In the genomic region with DNA sequence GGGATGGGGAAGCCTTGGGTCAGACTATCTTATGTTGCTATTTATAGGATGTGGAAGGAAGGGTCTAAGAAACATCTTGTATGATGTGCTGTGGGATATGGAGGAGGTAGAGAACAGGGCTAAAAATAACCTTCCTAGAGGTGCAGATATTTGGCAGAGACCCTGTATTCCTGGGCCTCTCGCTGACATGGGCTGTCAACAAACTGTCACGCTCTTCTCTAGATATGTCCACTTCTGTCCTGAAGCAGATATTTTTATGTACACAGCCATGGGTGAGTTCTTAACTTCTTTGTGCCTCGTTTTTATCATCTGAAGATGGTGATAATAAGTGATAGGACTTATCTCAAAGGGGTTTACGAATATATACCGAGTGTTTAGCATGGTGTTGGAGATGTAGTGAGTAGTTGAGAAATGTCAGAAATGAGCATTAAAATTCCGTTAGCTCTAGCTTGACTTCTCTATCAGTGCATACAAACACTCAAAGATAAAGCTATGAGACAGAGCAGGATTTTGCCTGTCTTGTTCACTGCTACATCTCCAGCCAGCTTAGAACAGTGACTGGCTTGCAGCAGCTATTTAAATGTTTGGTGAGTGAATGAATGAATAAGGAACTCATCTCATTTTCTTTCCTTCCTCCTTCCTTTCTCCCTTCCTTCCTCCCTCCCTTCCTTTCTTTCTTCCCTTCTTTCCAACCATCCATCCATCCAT, we compare ENCODE assay signal across 39 cellular contexts. TPM values are rescaled to one million over a fixed set of nuclear protein-coding genes. Genes with fewer than 3 reads are reported as not detected.
"Had no signal": no experiment of that assay in that cellular context is flagged by ENCODE, and none has a peak within 500 bp of the region (broad histone marks: within the 10 kb centered on the region; RNA-seq: fewer than 3 reads in every experiment).

No MANE protein-coding gene starts in this region.

- H3K9me3 ChIP-seq: adrenal gland, colonic mucosa, esophagus squamous epithelium had no signal

- H3K4me3 ChIP-seq: adrenal gland, colonic mucosa, esophagus squamous epithelium, gastroesophageal sphincter had no signal

- H3K27ac Mint-ChIP-seq: activated CD4-positive, alpha-beta memory T cell treated with anti-CD3 and anti-CD28 coated beads for 36 hours; activated CD4-positive, alpha-beta T cell treated with anti-CD3 and anti-CD28 coated beads for 36 hours; activated CD4-positive, alpha-beta T cell treated with anti-CD3 and anti-CD28 coated beads, Interleukin-2, amount 10 ng/mL, durations not matched to agents 24 days and 14 days; activated CD8-positive, alpha-beta memory T cell treated with anti-CD3 and anti-CD28 coated beads, Interleukin-2, amount 10 ng/mL, durations not matched to agents 7 days and 5 days; activated CD8-positive, alpha-beta T cell treated with anti-CD3 and anti-CD28 coated beads, Interleukin-2, amount 10 ng/mL, durations not matched to agents 7 days and 5 days; activated naive CD4-positive, alpha-beta T cell treated with anti-CD3 and anti-CD28 coated beads for 36 hours; activated naive CD4-positive, alpha-beta T cell treated with anti-CD3 and anti-CD28 coated beads, Interleukin-2, amount 50 U/mL, for 24 hours; activated naive CD8-positive, alpha-beta T cell treated with anti-CD3 and anti-CD28 coated beads for 36 hours; activated naive CD8-positive, alpha-beta T cell treated with anti-CD3 and anti-CD28 coated beads, Interleukin-2, amount 50 U/mL, for 24 hours; activated T-helper 1 cell treated with anti-CD3 and anti-CD28 coated beads, Interleukin-12 subunit alpha, Interleukin-12 subunit beta, Interleukin-2, Interleukin-4 antibody, amounts not matched to agents 30 ng/mL and 10 ng/mL and 1 ng/mL, durations not matched to agents 14 hours and 24 hours and 36 hours; activated T-helper 2 cell treated with anti-CD3 and anti-CD28 coated beads, Interferon-gamma antibody, Interleukin-2, Interleukin-4, amounts not matched to agents 10 μg/mL and 5 μg/mL and 100 μg/mL, durations not matched to agents 14 hours and 24 hours and 36 hours had no signal

- H3K4me3 Mint-ChIP-seq: activated CD4-positive, alpha-beta memory T cell treated with anti-CD3 and anti-CD28 coated beads for 36 hours; activated CD4-positive, alpha-beta T cell treated with anti-CD3 and anti-CD28 coated beads for 36 hours; activated CD4-positive, alpha-beta T cell treated with anti-CD3 and anti-CD28 coated beads, Interleukin-2, amount 10 ng/mL, durations not matched to agents 24 days and 14 days; activated CD8-positive, alpha-beta memory T cell treated with anti-CD3 and anti-CD28 coated beads, Interleukin-2, amount 10 ng/mL, durations not matched to agents 7 days and 5 days; activated CD8-positive, alpha-beta T cell treated with anti-CD3 and anti-CD28 coated beads, Interleukin-2, amount 10 ng/mL, durations not matched to agents 7 days and 5 days; activated naive CD4-positive, alpha-beta T cell treated with anti-CD3 and anti-CD28 coated beads for 36 hours; activated naive CD4-positive, alpha-beta T cell treated with anti-CD3 and anti-CD28 coated beads, Interleukin-2, amount 50 U/mL, for 24 hours; activated naive CD8-positive, alpha-beta T cell treated with anti-CD3 and anti-CD28 coated beads for 36 hours; activated naive CD8-positive, alpha-beta T cell treated with anti-CD3 and anti-CD28 coated beads, Interleukin-2, amount 50 U/mL, for 24 hours; activated T-helper 1 cell treated with anti-CD3 and anti-CD28 coated beads, Interleukin-12 subunit alpha, Interleukin-12 subunit beta, Interleukin-2, Interleukin-4 antibody, amounts not matched to agents 30 ng/mL and 10 ng/mL and 1 ng/mL, durations not matched to agents 14 hours and 24 hours and 36 hours had no signal

- H3K27ac ChIP-seq: adrenal gland, brain microvascular endothelial cell, colonic mucosa, epithelial cell of prostate, esophagus squamous epithelium, gastroesophageal sphincter had no signal

- H3K36me3 Mint-ChIP-seq: activated CD4-positive, alpha-beta memory T cell treated with anti-CD3 and anti-CD28 coated beads for 36 hours; activated CD8-positive, alpha-beta memory T cell treated with anti-CD3 and anti-CD28 coated beads, Interleukin-2, amount 10 ng/mL, durations not matched to agents 7 days and 5 days; activated naive CD8-positive, alpha-beta T cell treated with anti-CD3 and anti-CD28 coated beads for 36 hours had no signal

- H3K9me3 Mint-ChIP-seq: activated CD4-positive, alpha-beta memory T cell treated with anti-CD3 and anti-CD28 coated beads for 36 hours; activated CD4-positive, alpha-beta T cell treated with anti-CD3 and anti-CD28 coated beads, Interleukin-2, amount 10 ng/mL, durations not matched to agents 24 days and 14 days; activated naive CD4-positive, alpha-beta T cell treated with anti-CD3 and anti-CD28 coated beads for 36 hours; activated naive CD4-positive, alpha-beta T cell treated with anti-CD3 and anti-CD28 coated beads, Interleukin-2, amount 50 U/mL, for 24 hours; activated naive CD8-positive, alpha-beta T cell treated with anti-CD3 and anti-CD28 coated beads for 36 hours; activated naive CD8-positive, alpha-beta T cell treated with anti-CD3 and anti-CD28 coated beads, Interleukin-2, amount 50 U/mL, for 24 hours; activated T-helper 1 cell treated with anti-CD3 and anti-CD28 coated beads, Interleukin-12 subunit alpha, Interleukin-12 subunit beta, Interleukin-2, Interleukin-4 antibody, amounts not matched to agents 30 ng/mL and 10 ng/mL and 1 ng/mL, durations not matched to agents 14 hours and 24 hours and 36 hours; activated T-helper 2 cell treated with anti-CD3 and anti-CD28 coated beads, Interferon-gamma antibody, Interleukin-2, Interleukin-4, amounts not matched to agents 10 μg/mL and 5 μg/mL and 100 μg/mL, durations not matched to agents 14 hours and 24 hours and 36 hours had no signal

- FAIRE-seq: astrocyte, bronchial epithelial cell, endometrium, endothelial cell of umbilical vein had no signal

- H3K4me1 Mint-ChIP-seq: activated CD4-positive, alpha-beta T cell treated with anti-CD3 and anti-CD28 coated beads, Interleukin-2, amount 10 ng/mL, durations not matched to agents 24 days and 14 days; activated naive CD4-positive, alpha-beta T cell treated with anti-CD3 and anti-CD28 coated beads, Interleukin-2, amount 50 U/mL, for 24 hours had no signal

- H3K27me3 ChIP-seq: adrenal gland, brain microvascular endothelial cell, colonic mucosa, gastroesophageal sphincter had no signal

- H3K4me1 ChIP-seq: adrenal gland, colonic mucosa, esophagus squamous epithelium, gastroesophageal sphincter had no signal

- ATAC-seq: activated CD4-positive, alpha-beta T cell treated with anti-CD3 and anti-CD28 coated beads for 36 hours; activated CD8-positive, alpha-beta memory T cell treated with anti-CD3 and anti-CD28 coated beads, Interleukin-2, amount 10 ng/mL, durations not matched to agents 7 days and 5 days; activated CD8-positive, alpha-beta T cell treated with anti-CD3 and anti-CD28 coated beads, Interleukin-2, amount 10 ng/mL, durations not matched to agents 7 days and 5 days; activated naive CD8-positive, alpha-beta T cell treated with anti-CD3 and anti-CD28 coated beads, Interleukin-2, amount 50 U/mL, for 24 hours; gastroesophageal sphincter had no signal

- H3K36me3 ChIP-seq: adrenal gland, brain microvascular endothelial cell, colonic mucosa, esophagus squamous epithelium, gastroesophageal sphincter had no signal

- H3K27me3 Mint-ChIP-seq: activated CD4-positive, alpha-beta memory T cell treated with anti-CD3 and anti-CD28 coated beads for 36 hours; activated CD4-positive, alpha-beta T cell treated with anti-CD3 and anti-CD28 coated beads for 36 hours; activated CD8-positive, alpha-beta memory T cell treated with anti-CD3 and anti-CD28 coated beads, Interleukin-2, amount 10 ng/mL, durations not matched to agents 7 days and 5 days; activated naive CD4-positive, alpha-beta T cell treated with anti-CD3 and anti-CD28 coated beads, Interleukin-2, amount 50 U/mL, for 24 hours; activated naive CD8-positive, alpha-beta T cell treated with anti-CD3 and anti-CD28 coated beads for 36 hours; activated naive CD8-positive, alpha-beta T cell treated with anti-CD3 and anti-CD28 coated beads, Interleukin-2, amount 50 U/mL, for 24 hours had no signal

- DNase-seq: activated CD4-positive, alpha-beta memory T cell treated with anti-CD3 and anti-CD28 coated beads for 36 hours; activated CD4-positive, alpha-beta T cell treated with anti-CD3 and anti-CD28 coated beads for 36 hours; activated CD4-positive, alpha-beta T cell treated with anti-CD3 and anti-CD28 coated beads, Interleukin-2, amount 10 ng/mL, durations not matched to agents 24 days and 14 days; activated CD4-positive, CD25-positive, alpha-beta regulatory T cell; activated CD4-positive, CD25-positive, alpha-beta regulatory T cell treated with anti-CD3 and anti-CD28 coated beads, Interleukin-2, amount 50 U/mL, for 72 hours; activated CD8-positive, alpha-beta memory T cell treated with anti-CD3 and anti-CD28 coated beads, Interleukin-2, amount 10 ng/mL, durations not matched to agents 7 days and 5 days; activated CD8-positive, alpha-beta memory T cell treated with anti-CD3 and anti-CD28 coated beads, Interleukin-2, amount 50 U/mL, for 4 hours; activated CD8-positive, alpha-beta T cell treated with anti-CD3 and anti-CD28 coated beads, Interleukin-2, amount 10 ng/mL, durations not matched to agents 7 days and 5 days; activated effector memory CD4-positive, alpha-beta T cell treated with anti-CD3 and anti-CD28 coated beads, Interleukin-2, amount 50 U/mL, for 16 hours; activated naive CD4-positive, alpha-beta T cell treated with anti-CD3 and anti-CD28 coated beads for 36 hours; activated naive CD8-positive, alpha-beta T cell treated with anti-CD3 and anti-CD28 coated beads for 36 hours; activated naive CD8-positive, alpha-beta T cell treated with anti-CD3 and anti-CD28 coated beads, Interleukin-2, amount 50 U/mL, for 24 hours; activated T-cell treated with anti-CD3 and anti-CD28 coated beads, Interleukin-2, amount 50 U/mL, for 1 hour; activated T-cell treated with anti-CD3 and anti-CD28 coated beads, Interleukin-2, amount 50 U/mL, for 48 hours; adrenal gland; anterior cingulate cortex; brain microvascular endothelial cell; central memory CD4-positive, alpha-beta T cell; cerebellar nuclear complex; colonic mucosa; effector CD8-positive, alpha-beta T cell; esophagus squamous epithelium; foreskin melanocyte; T-helper 2 cell had no signal

RNA-seq across cellular contexts. Expression of a gene that starts 2.9 kb away (rescaled TPM):
- total RNA-seq: activated CD4-positive, alpha-beta memory T cell treated with anti-CD3 and anti-CD28 coated beads for 36 hours; activated CD4-positive, alpha-beta T cell treated with anti-CD3 and anti-CD28 coated beads for 36 hours; activated CD4-positive, alpha-beta T cell treated with anti-CD3 and anti-CD28 coated beads, Interleukin-2, amount 10 ng/mL, durations not matched to agents 24 days and 14 days; activated CD8-positive, alpha-beta memory T cell treated with anti-CD3 and anti-CD28 coated beads for 36 hours; activated CD8-positive, alpha-beta memory T cell treated with anti-CD3 and anti-CD28 coated beads, Interleukin-2, amount 10 ng/mL, durations not matched to agents 7 days and 5 days; activated naive CD4-positive, alpha-beta T cell treated with anti-CD3 and anti-CD28 coated beads for 36 hours; activated naive CD8-positive, alpha-beta T cell treated with anti-CD3 and anti-CD28 coated beads for 36 hours; activated T-helper 1 cell treated with anti-CD3 and anti-CD28 coated beads, Interleukin-12 subunit alpha, Interleukin-12 subunit beta, Interleukin-2, Interleukin-4 antibody, amounts not matched to agents 30 ng/mL and 10 ng/mL and 1 ng/mL, durations not matched to agents 14 hours and 24 hours and 36 hours; activated T-helper 2 cell treated with anti-CD3 and anti-CD28 coated beads, Interferon-gamma antibody, Interleukin-2, Interleukin-4, amounts not matched to agents 10 μg/mL and 5 μg/mL and 100 μg/mL, durations not matched to agents 14 hours and 24 hours and 36 hours; astrocyte; bronchial epithelial cell; dermis microvascular lymphatic vessel endothelial cell; endothelial cell of umbilical vein; esophagus squamous epithelium; fibroblast of lung; fibroblast of villous mesenchyme; gastroesophageal sphincter; glomerular endothelial cell; T-helper 1 cell treated with Interleukin-12 subunit alpha and Interleukin-12 subunit beta and Interleukin-4 antibody, amounts not matched to agents 30 ng/mL and 1 ng/mL, for 36 hours had no signal
- polyA plus RNA-seq: endothelial cell of umbilical vein, fibroblast of lung had no signal
